36 cellular contexts compared by ENCODE assay signal in genomic region chr19:24064175-24064574, GRCh38.
"Had no signal": no experiment of that assay in that cellular context is flagged by ENCODE, and none has a peak within 500 bp of the region (broad histone marks: within the 10 kb centered on the region; RNA-seq: fewer than 3 reads in every experiment).

No MANE protein-coding gene starts in this region.

- H3K4me1 Mint-ChIP-seq: activated B cell treated with CpG ODN at 0.5 μM for 24 hours had no signal

- DNase-seq: activated B cell treated with CpG ODN at 0.5 μM for 24 hours; activated CD4-positive, alpha-beta memory T cell treated with anti-CD3 and anti-CD28 coated beads for 36 hours; activated CD4-positive, alpha-beta T cell treated with anti-CD3 and anti-CD28 coated beads for 48 hours; activated CD4-positive, alpha-beta T cell treated with anti-CD3 and anti-CD28 coated beads, Interleukin-2, amount 50 U/mL, for 1 hour; activated CD4-positive, alpha-beta T cell treated with anti-CD3 and anti-CD28 coated beads, Interleukin-2, amount 50 U/mL, for 4 hours; activated CD4-positive, CD25-positive, alpha-beta regulatory T cell treated with anti-CD3 and anti-CD28 coated beads, Interleukin-2, amount 50 U/mL, for 72 hours; activated CD8-positive, alpha-beta memory T cell treated with anti-CD3 and anti-CD28 coated beads, Interleukin-2, amount 50 U/mL, for 4 hours; activated CD8-positive, alpha-beta T cell treated with anti-CD3 and anti-CD28 coated beads for 36 hours; activated effector memory CD4-positive, alpha-beta T cell treated with anti-CD3 and anti-CD28 coated beads, Interleukin-2, amount 50 U/mL, for 16 hours; activated gamma-delta T cell treated with Interleukin-2 at 50 U/mL for 16 hours; activated naive CD4-positive, alpha-beta T cell; activated naive CD4-positive, alpha-beta T cell treated with anti-CD3 and anti-CD28 coated beads for 36 hours; activated naive CD4-positive, alpha-beta T cell treated with anti-CD3 and anti-CD28 coated beads, Interleukin-2, amount 50 U/mL, for 16 hours; activated naive CD8-positive, alpha-beta T cell treated with anti-CD3 and anti-CD28 coated beads for 36 hours; activated T-cell treated with anti-CD3 and anti-CD28 coated beads for 4 hours; activated T-cell treated with anti-CD3 and anti-CD28 coated beads, Interleukin-2, amount 50 U/mL, for 1 hour; activated T-cell treated with anti-CD3 and anti-CD28 coated beads, Interleukin-2, amount 50 U/mL, for 4 hours; activated T-cell treated with anti-CD3 and anti-CD28 coated beads, Interleukin-2, amount 50 U/mL, for 72 hours; adrenal gland; amniotic stem cell; aorta; body of pancreas; brain microvascular endothelial cell; central memory CD4-positive, alpha-beta T cell; T-helper 1 cell; T-helper 2 cell; T-helper 9 cell had no signal

- FAIRE-seq: astrocyte, TTC549 had no signal

- H3K9me3 Mint-ChIP-seq: activated B cell treated with CpG ODN at 0.5 μM for 24 hours; activated CD4-positive, alpha-beta memory T cell treated with anti-CD3 and anti-CD28 coated beads for 36 hours; activated CD8-positive, alpha-beta T cell treated with anti-CD3 and anti-CD28 coated beads for 36 hours; activated naive CD4-positive, alpha-beta T cell treated with anti-CD3 and anti-CD28 coated beads for 36 hours; activated naive CD4-positive, alpha-beta T cell treated with anti-CD3 and anti-CD28 coated beads, Interleukin-2, amount 50 U/mL, for 72 hours; activated naive CD8-positive, alpha-beta T cell treated with anti-CD3 and anti-CD28 coated beads for 36 hours; activated T-cell treated with anti-CD3 and anti-CD28 coated beads, Interleukin-2, amount 50 U/mL, for 4 hours; activated T-cell treated with anti-CD3 and anti-CD28 coated beads, Interleukin-2, amount 50 U/mL, for 72 hours; activated T-helper 17 cell treated with anti-CD3 and anti-CD28 coated beads, Interleukin-2, amount 50 U/mL, for 72 hours; T-helper 2 cell treated with Interferon-gamma antibody and Interleukin-4, amounts not matched to agents 5 μg/mL and 100 μg/mL, for 36 hours had no signal

- H3K4me3 Mint-ChIP-seq: activated B cell treated with CpG ODN at 0.5 μM for 24 hours; activated CD4-positive, alpha-beta memory T cell treated with anti-CD3 and anti-CD28 coated beads for 36 hours; activated CD8-positive, alpha-beta T cell treated with anti-CD3 and anti-CD28 coated beads for 36 hours; activated naive CD4-positive, alpha-beta T cell treated with anti-CD3 and anti-CD28 coated beads for 36 hours; activated naive CD8-positive, alpha-beta T cell treated with anti-CD3 and anti-CD28 coated beads for 36 hours; activated T-cell treated with anti-CD3 and anti-CD28 coated beads, Interleukin-2, amount 50 U/mL, for 4 hours; activated T-cell treated with anti-CD3 and anti-CD28 coated beads, Interleukin-2, amount 50 U/mL, for 72 hours; activated T-helper 1 cell treated with anti-CD3 and anti-CD28 coated beads, Interleukin-12 subunit alpha, Interleukin-12 subunit beta, Interleukin-2, Interleukin-4 antibody, amounts not matched to agents 30 ng/mL and 10 ng/mL and 1 ng/mL, durations not matched to agents 14 hours and 24 hours and 36 hours; activated T-helper 17 cell treated with anti-CD3 and anti-CD28 coated beads, Interleukin-2, amount 50 U/mL, for 72 hours; T-helper 1 cell treated with Interleukin-12 subunit alpha and Interleukin-12 subunit beta and Interleukin-4 antibody, amounts not matched to agents 30 μg/mL and 1 μg/mL, for 36 hours; T-helper 2 cell treated with Interferon-gamma antibody and Interleukin-4, amounts not matched to agents 5 μg/mL and 100 μg/mL, for 36 hours had no signal

- H3K27me3 Mint-ChIP-seq: activated B cell treated with CpG ODN at 0.5 μM for 24 hours; activated CD4-positive, alpha-beta memory T cell treated with anti-CD3 and anti-CD28 coated beads for 36 hours; activated CD8-positive, alpha-beta T cell treated with anti-CD3 and anti-CD28 coated beads for 36 hours; activated naive CD8-positive, alpha-beta T cell treated with anti-CD3 and anti-CD28 coated beads for 36 hours; activated T-helper 17 cell treated with anti-CD3 and anti-CD28 coated beads, Interleukin-2, amount 50 U/mL, for 72 hours had no signal

- H3K27ac Mint-ChIP-seq: activated B cell treated with CpG ODN at 0.5 μM for 24 hours; activated CD4-positive, alpha-beta memory T cell treated with anti-CD3 and anti-CD28 coated beads for 36 hours; activated CD8-positive, alpha-beta T cell treated with anti-CD3 and anti-CD28 coated beads for 36 hours; activated naive CD4-positive, alpha-beta T cell treated with anti-CD3 and anti-CD28 coated beads for 36 hours; activated naive CD8-positive, alpha-beta T cell treated with anti-CD3 and anti-CD28 coated beads for 36 hours; activated T-cell treated with anti-CD3 and anti-CD28 coated beads, Interleukin-2, amount 50 U/mL, for 72 hours; activated T-helper 1 cell treated with anti-CD3 and anti-CD28 coated beads, Interleukin-12 subunit alpha, Interleukin-12 subunit beta, Interleukin-2, Interleukin-4 antibody, amounts not matched to agents 30 ng/mL and 10 ng/mL and 1 ng/mL, durations not matched to agents 14 hours and 24 hours and 36 hours; activated T-helper 17 cell treated with anti-CD3 and anti-CD28 coated beads, Interleukin-2, amount 50 U/mL, for 72 hours; T-helper 1 cell treated with Interleukin-12 subunit alpha and Interleukin-12 subunit beta and Interleukin-4 antibody, amounts not matched to agents 30 μg/mL and 1 μg/mL, for 36 hours; T-helper 2 cell treated with Interferon-gamma antibody and Interleukin-4, amounts not matched to agents 5 μg/mL and 100 μg/mL, for 36 hours had no signal

- H3K4me3 ChIP-seq: adrenal gland, body of pancreas, breast epithelium had no signal

- H3K9me3 ChIP-seq: adrenal gland, body of pancreas, breast epithelium had no signal

- H3K27me3 ChIP-seq: adrenal gland, body of pancreas, brain microvascular endothelial cell, breast epithelium had no signal

- H3K4me1 ChIP-seq: adrenal gland, body of pancreas, breast epithelium had no signal

- H3K36me3 ChIP-seq: breast epithelium had no signal

- H3K27ac ChIP-seq: adrenal gland, body of pancreas, brain microvascular endothelial cell, breast epithelium, VCaP had no signal

- ATAC-seq: activated CD8-positive, alpha-beta T cell treated with anti-CD3 and anti-CD28 coated beads for 36 hours; activated naive CD4-positive, alpha-beta T cell treated with anti-CD3 and anti-CD28 coated beads, Interleukin-2, amount 50 U/mL, for 72 hours; activated T-cell treated with anti-CD3 and anti-CD28 coated beads, Interleukin-2, amount 50 U/mL, for 4 hours; activated T-cell treated with anti-CD3 and anti-CD28 coated beads, Interleukin-2, amount 50 U/mL, for 72 hours; activated T-helper 17 cell treated with anti-CD3 and anti-CD28 coated beads, Interleukin-2, amount 50 U/mL, for 72 hours; body of pancreas had no signal
